In the genomic region with DNA sequence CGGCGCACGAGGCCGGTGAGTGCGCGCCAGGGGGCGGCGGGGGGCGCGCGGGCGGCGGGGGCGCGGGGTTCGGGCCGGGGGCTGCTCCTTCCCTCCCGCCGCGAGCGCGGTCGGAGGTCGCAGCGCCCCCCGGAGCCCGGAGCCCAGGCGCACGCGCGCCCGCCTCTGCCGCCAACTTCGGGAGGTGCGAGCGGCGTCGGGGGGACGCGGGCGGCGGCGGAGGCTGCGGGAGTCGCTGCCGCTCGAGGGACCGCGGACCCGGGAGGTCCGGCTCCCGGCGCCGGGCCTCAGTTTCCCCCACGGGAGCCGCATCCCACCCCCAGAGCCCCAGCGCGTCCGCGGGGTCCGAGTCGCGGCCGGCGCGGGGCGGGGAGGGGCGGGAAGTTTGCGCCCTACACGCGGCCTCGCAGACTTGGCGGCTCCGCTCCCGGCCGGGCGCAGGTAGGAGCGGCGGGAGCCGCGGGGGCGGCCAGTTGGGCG, we compare ENCODE assay signal across 2 cellular contexts.
TF ChIP-seq lines count a peak whose summit lies in the region.

A gene (plus strand): TSS at position 174 of the 480 bp plus-strand sequence. CDS start 2,901 bp downstream, outside the sequence.

TF ChIP-seq in GM23338, 12 proteins besides CTCF, POLR2A, EP300 and RAD21:
- peak; percentile 32 for TF ChIP-seq EZH2 (IDR thresholded peaks at IDR 0.05; ENCODE audit: low read depth, unreplicated experiment)
- TF ChIP-seq, protein P1, sequence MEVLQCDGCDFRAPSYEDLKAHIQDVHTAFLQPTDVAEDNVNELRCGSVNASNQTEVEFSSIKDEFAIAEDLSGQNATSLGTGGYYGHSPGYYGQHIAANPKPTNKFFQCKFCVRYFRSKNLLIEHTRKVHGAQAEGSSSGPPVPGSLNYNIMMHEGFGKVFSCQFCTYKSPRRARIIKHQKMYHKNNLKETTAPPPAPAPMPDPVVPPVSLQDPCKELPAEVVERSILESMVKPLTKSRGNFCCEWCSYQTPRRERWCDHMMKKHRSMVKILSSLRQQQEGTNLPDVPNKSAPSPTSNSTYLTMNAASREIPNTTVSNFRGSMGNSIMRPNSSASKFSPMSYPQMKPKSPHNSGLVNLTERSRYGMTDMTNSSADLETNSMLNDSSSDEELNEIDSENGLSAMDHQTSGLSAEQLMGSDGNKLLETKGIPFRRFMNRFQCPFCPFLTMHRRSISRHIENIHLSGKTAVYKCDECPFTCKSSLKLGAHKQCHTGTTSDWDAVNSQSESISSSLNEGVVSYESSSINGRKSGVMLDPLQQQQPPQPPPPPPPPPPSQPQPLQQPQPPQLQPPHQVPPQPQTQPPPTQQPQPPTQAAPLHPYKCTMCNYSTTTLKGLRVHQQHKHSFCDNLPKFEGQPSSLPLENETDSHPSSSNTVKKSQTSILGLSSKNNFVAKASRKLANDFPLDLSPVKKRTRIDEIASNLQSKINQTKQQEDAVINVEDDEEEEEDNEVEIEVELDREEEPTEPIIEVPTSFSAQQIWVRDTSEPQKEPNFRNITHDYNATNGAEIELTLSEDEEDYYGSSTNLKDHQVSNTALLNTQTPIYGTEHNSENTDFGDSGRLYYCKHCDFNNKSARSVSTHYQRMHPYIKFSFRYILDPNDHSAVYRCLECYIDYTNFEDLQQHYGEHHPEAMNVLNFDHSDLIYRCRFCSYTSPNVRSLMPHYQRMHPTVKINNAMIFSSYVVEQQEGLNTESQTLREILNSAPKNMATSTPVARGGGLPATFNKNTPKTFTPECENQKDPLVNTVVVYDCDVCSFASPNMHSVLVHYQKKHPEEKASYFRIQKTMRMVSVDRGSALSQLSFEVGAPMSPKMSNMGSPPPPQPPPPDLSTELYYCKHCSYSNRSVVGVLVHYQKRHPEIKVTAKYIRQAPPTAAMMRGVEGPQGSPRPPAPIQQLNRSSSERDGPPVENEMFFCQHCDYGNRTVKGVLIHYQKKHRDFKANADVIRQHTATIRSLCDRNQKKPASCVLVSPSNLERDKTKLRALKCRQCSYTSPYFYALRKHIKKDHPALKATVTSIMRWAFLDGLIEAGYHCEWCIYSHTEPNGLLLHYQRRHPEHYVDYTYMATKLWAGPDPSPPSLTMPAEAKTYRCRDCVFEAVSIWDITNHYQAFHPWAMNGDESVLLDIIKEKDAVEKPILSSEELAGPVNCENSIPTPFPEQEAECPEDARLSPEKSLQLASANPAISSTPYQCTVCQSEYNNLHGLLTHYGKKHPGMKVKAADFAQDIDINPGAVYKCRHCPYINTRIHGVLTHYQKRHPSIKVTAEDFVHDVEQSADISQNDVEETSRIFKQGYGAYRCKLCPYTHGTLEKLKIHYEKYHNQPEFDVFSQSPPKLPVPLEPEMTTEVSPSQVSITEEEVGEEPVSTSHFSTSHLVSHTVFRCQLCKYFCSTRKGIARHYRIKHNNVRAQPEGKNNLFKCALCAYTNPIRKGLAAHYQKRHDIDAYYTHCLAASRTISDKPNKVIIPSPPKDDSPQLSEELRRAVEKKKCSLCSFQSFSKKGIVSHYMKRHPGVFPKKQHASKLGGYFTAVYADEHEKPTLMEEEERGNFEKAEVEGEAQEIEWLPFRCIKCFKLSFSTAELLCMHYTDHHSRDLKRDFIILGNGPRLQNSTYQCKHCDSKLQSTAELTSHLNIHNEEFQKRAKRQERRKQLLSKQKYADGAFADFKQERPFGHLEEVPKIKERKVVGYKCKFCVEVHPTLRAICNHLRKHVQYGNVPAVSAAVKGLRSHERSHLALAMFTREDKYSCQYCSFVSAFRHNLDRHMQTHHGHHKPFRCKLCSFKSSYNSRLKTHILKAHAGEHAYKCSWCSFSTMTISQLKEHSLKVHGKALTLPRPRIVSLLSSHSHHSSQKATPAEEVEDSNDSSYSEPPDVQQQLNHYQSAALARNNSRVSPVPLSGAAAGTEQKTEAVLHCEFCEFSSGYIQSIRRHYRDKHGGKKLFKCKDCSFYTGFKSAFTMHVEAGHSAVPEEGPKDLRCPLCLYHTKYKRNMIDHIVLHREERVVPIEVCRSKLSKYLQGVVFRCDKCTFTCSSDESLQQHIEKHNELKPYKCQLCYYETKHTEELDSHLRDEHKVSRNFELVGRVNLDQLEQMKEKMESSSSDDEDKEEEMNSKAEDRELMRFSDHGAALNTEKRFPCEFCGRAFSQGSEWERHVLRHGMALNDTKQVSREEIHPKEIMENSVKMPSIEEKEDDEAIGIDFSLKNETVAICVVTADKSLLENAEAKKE (CRISPR knock-in tag; IDR thresholded peaks at IDR 0.05) = no peak

TF ChIP-seq in K562, 482 proteins besides CTCF, POLR2A, EP300 and RAD21:
- TF ChIP-seq ZBTB7A (IDR thresholded peaks at IDR 0.05; ENCODE audit: borderline replicate concordance, control insufficient read depth, low read depth, low read length) (peak; percentile 33; the same call in 1 of the 2 replicates), KAT2B (IDR thresholded peaks at IDR 0.05; ENCODE audit: low read depth, low read length) (no peak), RB1 (IDR thresholded peaks at IDR 0.05; ENCODE audit: low read depth) (0 out of 2 replicates have a peak, but pooled peaks have one; percentile 25), CXXC5 (CRISPR knock-in tag; IDR thresholded peaks at IDR 0.05) (peak; percentile 32; the same call in 1 of the 2 replicates), PRPF4 (IDR thresholded peaks at IDR 0.05; ENCODE audit: insufficient read depth, low read depth, low read length, poor library complexity, severe bottlenecking) (no peak), L3MBTL2 (IDR thresholded peaks at IDR 0.05) (peak; percentile 25; the same call in 1 of the 2 replicates)
- TF ChIP-seq, protein P2, sequence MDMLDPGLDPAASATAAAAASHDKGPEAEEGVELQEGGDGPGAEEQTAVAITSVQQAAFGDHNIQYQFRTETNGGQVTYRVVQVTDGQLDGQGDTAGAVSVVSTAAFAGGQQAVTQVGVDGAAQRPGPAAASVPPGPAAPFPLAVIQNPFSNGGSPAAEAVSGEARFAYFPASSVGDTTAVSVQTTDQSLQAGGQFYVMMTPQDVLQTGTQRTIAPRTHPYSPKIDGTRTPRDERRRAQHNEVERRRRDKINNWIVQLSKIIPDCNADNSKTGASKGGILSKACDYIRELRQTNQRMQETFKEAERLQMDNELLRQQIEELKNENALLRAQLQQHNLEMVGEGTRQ (CRISPR knock-in tag; IDR thresholded peaks at IDR 0.05) = no peak
- TF ChIP-seq, protein P3, sequence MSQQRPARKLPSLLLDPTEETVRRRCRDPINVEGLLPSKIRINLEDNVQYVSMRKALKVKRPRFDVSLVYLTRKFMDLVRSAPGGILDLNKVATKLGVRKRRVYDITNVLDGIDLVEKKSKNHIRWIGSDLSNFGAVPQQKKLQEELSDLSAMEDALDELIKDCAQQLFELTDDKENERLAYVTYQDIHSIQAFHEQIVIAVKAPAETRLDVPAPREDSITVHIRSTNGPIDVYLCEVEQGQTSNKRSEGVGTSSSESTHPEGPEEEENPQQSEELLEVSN (IDR thresholded peaks at IDR 0.05; ENCODE audit: borderline replicate concordance in 1 of 2, extremely low read depth in 1 of 2, insufficient read depth in 1 of 2, insufficient read length in 1 of 2, low read depth in 1 of 2, low read length in 1 of 2, poor library complexity in 1 of 2, severe bottlenecking in 1 of 2) = peak in 1 of 2 experiments; percentile 82
